1 cellular context compared by ENCODE assay signal in the genomic region with DNA sequence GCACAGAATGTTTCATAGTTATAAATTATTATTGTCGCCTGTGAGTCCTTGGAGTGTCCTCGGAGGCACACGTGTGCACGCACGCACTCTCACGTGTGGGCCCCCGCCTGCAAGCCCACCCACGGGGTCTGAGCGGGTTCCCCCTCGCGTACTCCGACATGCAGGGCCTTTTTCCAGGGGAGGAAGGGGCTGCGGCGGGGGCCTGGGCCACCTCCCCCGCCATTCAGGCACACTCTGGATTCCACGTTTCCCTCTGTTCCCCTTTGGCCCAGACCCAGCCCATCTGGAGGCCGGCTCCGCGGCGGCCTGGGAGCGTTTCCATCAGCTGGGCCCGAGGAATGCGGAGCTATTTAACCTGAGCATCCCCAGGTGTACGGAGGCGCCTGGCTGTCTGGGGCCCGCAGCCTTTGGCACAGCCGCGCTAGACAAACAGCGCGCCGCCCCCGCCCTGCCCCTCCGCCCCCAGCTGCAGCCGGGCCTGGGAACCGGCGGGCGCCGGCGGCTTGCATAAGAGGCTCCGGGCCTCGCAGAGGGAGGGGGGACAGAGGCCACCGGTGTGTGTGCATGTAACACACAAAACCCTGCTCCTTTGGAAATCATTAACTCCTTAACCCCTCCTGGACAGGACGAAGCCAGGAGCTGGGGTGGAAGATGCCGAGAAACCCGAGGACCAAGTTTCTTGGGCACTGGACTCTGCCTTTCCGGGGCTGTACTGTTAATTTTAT.
TF ChIP-seq lines count a peak whose summit lies in the region.

No MANE protein-coding gene starts in this region.

TF ChIP-seq in WTC11, 78 proteins besides CTCF, POLR2A, EP300 and RAD21 (continued from another document):
- TF ChIP-seq, protein P1, sequence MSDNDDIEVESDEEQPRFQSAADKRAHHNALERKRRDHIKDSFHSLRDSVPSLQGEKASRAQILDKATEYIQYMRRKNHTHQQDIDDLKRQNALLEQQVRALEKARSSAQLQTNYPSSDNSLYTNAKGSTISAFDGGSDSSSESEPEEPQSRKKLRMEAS (CRISPR knock-in tag; IDR thresholded peaks at IDR 0.05), result peak; percentile 68
- TF ChIP-seq CBFB (CRISPR knock-in tag; IDR thresholded peaks at IDR 0.05; ENCODE audit: low read depth), result no peak
- peak; percentile 70; the same call in 1 of the 2 replicates for TF ChIP-seq FOXP1 (CRISPR knock-in tag; IDR thresholded peaks at IDR 0.05; ENCODE audit: borderline replicate concordance)
- peak; percentile 96 for TF ChIP-seq GABPB1 (CRISPR knock-in tag; IDR thresholded peaks at IDR 0.05)
- TF ChIP-seq ESRRA (CRISPR knock-in tag; IDR thresholded peaks at IDR 0.05; ENCODE audit: borderline replicate concordance), result no peak
- TF ChIP-seq, protein P2, sequence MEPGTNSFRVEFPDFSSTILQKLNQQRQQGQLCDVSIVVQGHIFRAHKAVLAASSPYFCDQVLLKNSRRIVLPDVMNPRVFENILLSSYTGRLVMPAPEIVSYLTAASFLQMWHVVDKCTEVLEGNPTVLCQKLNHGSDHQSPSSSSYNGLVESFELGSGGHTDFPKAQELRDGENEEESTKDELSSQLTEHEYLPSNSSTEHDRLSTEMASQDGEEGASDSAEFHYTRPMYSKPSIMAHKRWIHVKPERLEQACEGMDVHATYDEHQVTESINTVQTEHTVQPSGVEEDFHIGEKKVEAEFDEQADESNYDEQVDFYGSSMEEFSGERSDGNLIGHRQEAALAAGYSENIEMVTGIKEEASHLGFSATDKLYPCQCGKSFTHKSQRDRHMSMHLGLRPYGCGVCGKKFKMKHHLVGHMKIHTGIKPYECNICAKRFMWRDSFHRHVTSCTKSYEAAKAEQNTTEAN (CRISPR knock-in tag; IDR thresholded peaks at IDR 0.05), result no peak
- TF ChIP-seq, protein P3, sequence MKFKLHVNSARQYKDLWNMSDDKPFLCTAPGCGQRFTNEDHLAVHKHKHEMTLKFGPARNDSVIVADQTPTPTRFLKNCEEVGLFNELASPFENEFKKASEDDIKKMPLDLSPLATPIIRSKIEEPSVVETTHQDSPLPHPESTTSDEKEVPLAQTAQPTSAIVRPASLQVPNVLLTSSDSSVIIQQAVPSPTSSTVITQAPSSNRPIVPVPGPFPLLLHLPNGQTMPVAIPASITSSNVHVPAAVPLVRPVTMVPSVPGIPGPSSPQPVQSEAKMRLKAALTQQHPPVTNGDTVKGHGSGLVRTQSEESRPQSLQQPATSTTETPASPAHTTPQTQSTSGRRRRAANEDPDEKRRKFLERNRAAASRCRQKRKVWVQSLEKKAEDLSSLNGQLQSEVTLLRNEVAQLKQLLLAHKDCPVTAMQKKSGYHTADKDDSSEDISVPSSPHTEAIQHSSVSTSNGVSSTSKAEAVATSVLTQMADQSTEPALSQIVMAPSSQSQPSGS (CRISPR knock-in tag; IDR thresholded peaks at IDR 0.05; ENCODE audit: borderline replicate concordance, low read depth), result no peak
- peak; percentile 65 for TF ChIP-seq FOXK1 (CRISPR knock-in tag; IDR thresholded peaks at IDR 0.05)
- no peak for TF ChIP-seq NR1H2 (CRISPR knock-in tag; IDR thresholded peaks at IDR 0.05)
- no peak for TF ChIP-seq HMGA2 (CRISPR knock-in tag; IDR thresholded peaks at IDR 0.05)
- TF ChIP-seq, protein P4, sequence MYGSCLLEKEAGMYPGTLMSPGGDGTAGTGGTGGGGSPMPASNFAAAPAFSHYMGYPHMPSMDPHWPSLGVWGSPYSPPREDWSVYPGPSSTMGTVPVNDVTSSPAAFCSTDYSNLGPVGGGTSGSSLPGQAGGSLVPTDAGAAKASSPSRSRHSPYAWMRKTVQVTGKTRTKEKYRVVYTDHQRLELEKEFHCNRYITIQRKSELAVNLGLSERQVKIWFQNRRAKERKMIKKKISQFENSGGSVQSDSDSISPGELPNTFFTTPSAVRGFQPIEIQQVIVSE (CRISPR knock-in tag; IDR thresholded peaks at IDR 0.05; ENCODE audit: borderline replicate concordance), result no peak; the same call in 1 of the 2 replicates
- TF ChIP-seq, protein P5, sequence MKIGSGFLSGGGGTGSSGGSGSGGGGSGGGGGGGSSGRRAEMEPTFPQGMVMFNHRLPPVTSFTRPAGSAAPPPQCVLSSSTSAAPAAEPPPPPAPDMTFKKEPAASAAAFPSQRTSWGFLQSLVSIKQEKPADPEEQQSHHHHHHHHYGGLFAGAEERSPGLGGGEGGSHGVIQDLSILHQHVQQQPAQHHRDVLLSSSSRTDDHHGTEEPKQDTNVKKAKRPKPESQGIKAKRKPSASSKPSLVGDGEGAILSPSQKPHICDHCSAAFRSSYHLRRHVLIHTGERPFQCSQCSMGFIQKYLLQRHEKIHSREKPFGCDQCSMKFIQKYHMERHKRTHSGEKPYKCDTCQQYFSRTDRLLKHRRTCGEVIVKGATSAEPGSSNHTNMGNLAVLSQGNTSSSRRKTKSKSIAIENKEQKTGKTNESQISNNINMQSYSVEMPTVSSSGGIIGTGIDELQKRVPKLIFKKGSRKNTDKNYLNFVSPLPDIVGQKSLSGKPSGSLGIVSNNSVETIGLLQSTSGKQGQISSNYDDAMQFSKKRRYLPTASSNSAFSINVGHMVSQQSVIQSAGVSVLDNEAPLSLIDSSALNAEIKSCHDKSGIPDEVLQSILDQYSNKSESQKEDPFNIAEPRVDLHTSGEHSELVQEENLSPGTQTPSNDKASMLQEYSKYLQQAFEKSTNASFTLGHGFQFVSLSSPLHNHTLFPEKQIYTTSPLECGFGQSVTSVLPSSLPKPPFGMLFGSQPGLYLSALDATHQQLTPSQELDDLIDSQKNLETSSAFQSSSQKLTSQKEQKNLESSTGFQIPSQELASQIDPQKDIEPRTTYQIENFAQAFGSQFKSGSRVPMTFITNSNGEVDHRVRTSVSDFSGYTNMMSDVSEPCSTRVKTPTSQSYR (CRISPR knock-in tag; IDR thresholded peaks at IDR 0.05), result no peak
- TF ChIP-seq ZNF138 (CRISPR knock-in tag; conservative IDR thresholded peaks at IDR 0.05), result no peak
- no peak for TF ChIP-seq ZNF219 (CRISPR knock-in tag; IDR thresholded peaks at IDR 0.05; ENCODE audit: borderline replicate concordance)
- no peak for TF ChIP-seq NFATC4 (CRISPR knock-in tag; IDR thresholded peaks at IDR 0.05)
- no peak for TF ChIP-seq IRF2 (CRISPR knock-in tag; IDR thresholded peaks at IDR 0.05; ENCODE audit: borderline replicate concordance, low read depth)
- no peak for TF ChIP-seq KAT7 (CRISPR knock-in tag; IDR thresholded peaks at IDR 0.05; ENCODE audit: borderline replicate concordance)
- no peak for TF ChIP-seq ELF4 (CRISPR knock-in tag; IDR thresholded peaks at IDR 0.05; ENCODE audit: low read depth)
- no peak for TF ChIP-seq ZNF317 (CRISPR knock-in tag; IDR thresholded peaks at IDR 0.05; ENCODE audit: borderline replicate concordance, low read depth)
- TF ChIP-seq TEAD4 (CRISPR knock-in tag; IDR thresholded peaks at IDR 0.05), result 0 out of 2 replicates have a peak, but pooled peaks have one; percentile 47
- 0 out of 2 replicates have a peak, but pooled peaks have one; percentile 39 for TF ChIP-seq MYBL2 (CRISPR knock-in tag; IDR thresholded peaks at IDR 0.05)
- TF ChIP-seq NR3C1 (CRISPR knock-in tag; conservative IDR thresholded peaks at IDR 0.05; ENCODE audit: low read depth), result no peak
- TF ChIP-seq USF2 (CRISPR knock-in tag; IDR thresholded peaks at IDR 0.05), result no peak
- peak; percentile 95 for TF ChIP-seq ZNF121 (CRISPR knock-in tag; IDR thresholded peaks at IDR 0.05)
- TF ChIP-seq SOX15 (CRISPR knock-in tag; IDR thresholded peaks at IDR 0.05), result no peak
